ENCODE assay signal across 9 cellular contexts in the genomic region with DNA sequence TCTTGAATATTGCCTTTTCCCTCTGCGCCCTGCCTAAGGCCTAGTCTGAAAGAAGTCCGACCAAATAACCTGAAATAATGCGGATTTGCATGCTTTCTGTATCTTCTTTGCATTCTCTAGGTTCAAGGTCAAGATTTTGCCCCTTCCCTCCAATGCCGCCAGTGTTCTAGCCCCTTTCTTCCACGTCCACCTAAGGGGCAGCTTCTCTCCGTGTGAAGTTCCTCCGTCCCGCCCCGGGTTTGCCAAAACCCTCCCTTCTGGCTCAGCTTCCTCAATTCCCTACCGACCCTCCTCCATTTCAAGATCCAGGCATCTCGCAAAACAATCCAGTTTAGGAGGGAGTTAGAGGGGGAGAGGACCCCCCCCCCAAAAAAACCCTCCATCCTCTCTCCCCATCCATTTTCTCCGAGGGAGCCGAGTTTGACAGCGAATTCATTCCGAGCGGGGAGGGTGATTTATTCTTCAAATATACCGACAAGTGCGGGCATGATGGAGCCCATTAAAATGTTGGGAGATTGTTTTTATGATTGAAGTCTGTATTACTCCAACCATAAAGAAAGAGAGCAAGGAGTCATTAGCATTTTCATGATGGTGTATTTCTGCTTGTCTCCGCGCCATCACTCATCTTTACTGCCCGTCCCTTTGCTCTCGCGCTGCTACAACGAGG. TPM values are rescaled to one million over a fixed set of nuclear protein-coding genes. Genes with fewer than 3 reads are reported as not detected.
A peak's percentile ranks its signal among the peaks of the same experiment; 100 is the strongest.
DNase-seq lines count a peak whose midpoint lies in the region; TF ChIP-seq lines count a peak whose summit lies in the region.
"Had no signal": no experiment of that assay in that cellular context is flagged by ENCODE, and none has a peak within 500 bp of the region (broad histone marks: within the 10 kb centered on the region; RNA-seq: fewer than 3 reads in every experiment).

No MANE protein-coding gene starts in this region.

- TF ChIP-seq POLR2A in spleen (IDR thresholded peaks at IDR 0.05) = no peak

- peak overlapping the region; percentile 64 for H3K4me3 ChIP-seq in iPS-20b (ENCODE audit: low read length)
- H3K4me3 ChIP-seq in spleen = peak overlapping the region in 5 of 8 donors; percentile 25 to 63 (median 30)

- peaks cover 82% of the 10 kb centered on the region for H3K27me3 Mint-ChIP-seq in activated naive CD8-positive, alpha-beta T cell treated with anti-CD3 and anti-CD28 coated beads for 36 hours

- no peak for TF ChIP-seq CTCF in spleen (IDR thresholded peaks at IDR 0.05 in 8 of 11, conservative IDR thresholded peaks at IDR 0.05 in 3 of 11)

- peaks cover 19% of the 10 kb centered on the region; the same call in 1 of the 2 replicates for H3K4me1 ChIP-seq in iPS-20b (ENCODE audit: insufficient read depth, low read length)
- peaks cover 11 to 30% (median 27%) of the 10 kb centered on the region in 6 donors for H3K4me1 ChIP-seq in spleen

- intact Hi-C loops in spleen (cut with DNase I; ENCODE audit: low total_unique reads) = no loop called here

- H3K27me3 ChIP-seq in iPS-20b (ENCODE audit: insufficient read depth, low read length) = peaks cover 84% of the 10 kb centered on the region
- peaks cover 3 to 100% (median 71%) of the 10 kb centered on the region in 7 donors for H3K27me3 ChIP-seq in spleen (replicated peaks in 1 of 7)

- H3K27ac Mint-ChIP-seq in activated naive CD8-positive, alpha-beta T cell treated with anti-CD3 and anti-CD28 coated beads for 36 hours = no peak overlapping the region

- H3K36me3 ChIP-seq in iPS-20b (ENCODE audit: insufficient read depth, low read depth, low read length) (no peaks in the 10 kb centered on the region), spleen (no peaks in the 10 kb centered on the region)

- H3K27ac ChIP-seq in iPS-20b (ENCODE audit: low read length) (no peak overlapping the region), spleen (no peak overlapping the region)

- peak overlapping the region; percentile 65; the same call in 1 of the 2 replicates for H3K9ac ChIP-seq in iPS-20b (ENCODE audit: low read depth, low read length)

- H3K9me3 ChIP-seq in iPS-20b (ENCODE audit: insufficient read depth, low read depth, low read length) = no peaks in the 10 kb centered on the region
- no peaks in the 10 kb centered on the region for H3K9me3 ChIP-seq in spleen

- peaks cover 28% of the 10 kb centered on the region for H3K4me1 Mint-ChIP-seq in activated naive CD8-positive, alpha-beta T cell treated with anti-CD3 and anti-CD28 coated beads for 36 hours

- H3K4me3 Mint-ChIP-seq in activated naive CD8-positive, alpha-beta T cell treated with anti-CD3 and anti-CD28 coated beads for 36 hours = peak overlapping the region; percentile 35

- DNase-seq in DMS153 treated with DMSO at 0.1 percent for 48 hours (lab: John Stamatoyannopoulos, UW; ENCODE audit: unreplicated experiment) (peak; percentile 14), DMS153 (lab: John Stamatoyannopoulos, UW) (no peak), spleen (no peak), NAMALWA (ENCODE audit: low spot score) (no peak), HuH-7 (ENCODE audit: low spot score) (no peak), anterior cingulate cortex (lab: John Stamatoyannopoulos, UW) (no peak)
- no peak for DNase-seq in activated naive CD8-positive, alpha-beta T cell treated with anti-CD3 and anti-CD28 coated beads for 36 hours

- WGBS in spleen, 5 donors = 10 to 16% (median 13%) methylated on average over 24 of the region's 24 CpGs

- H3K36me3 Mint-ChIP-seq in activated naive CD8-positive, alpha-beta T cell treated with anti-CD3 and anti-CD28 coated beads for 36 hours = no peaks in the 10 kb centered on the region

- no peaks in the 10 kb centered on the region for H3K9me3 Mint-ChIP-seq in activated naive CD8-positive, alpha-beta T cell treated with anti-CD3 and anti-CD28 coated beads for 36 hours

RNA-seq across cellular contexts. Expression of gene ATP5MC2, which starts 20.9 kb away (rescaled TPM):
- total RNA-seq in activated naive CD8-positive, alpha-beta T cell treated with anti-CD3 and anti-CD28 coated beads for 36 hours = 100 to 1,000 TPM; 274 to 286 TPM
- 100 to 1,000 TPM; 231 to 323 (median 282) TPM for total RNA-seq in spleen
- 100 to 1,000 TPM; 467 to 526 (median 515) TPM for polyA plus RNA-seq in spleen

RNA-seq across cellular contexts. Expression of gene CALCOCO1, which starts 30.5 kb away (rescaled TPM):
- 1 to 10 TPM; 8.8 to 9.6 TPM for total RNA-seq in activated naive CD8-positive, alpha-beta T cell treated with anti-CD3 and anti-CD28 coated beads for 36 hours
- 100 to 1,000 TPM in 6 of 7 donors, 10 to 100 TPM in 1; 93.5 to 186 (median 134) TPM for total RNA-seq in spleen
- 10 to 100 TPM; 31.0 to 55.6 (median 37.2) TPM for polyA plus RNA-seq in spleen

RNA-seq across cellular contexts. Expression of gene CISTR, which starts 55.0 kb away (rescaled TPM):
- not detected for total RNA-seq in activated naive CD8-positive, alpha-beta T cell treated with anti-CD3 and anti-CD28 coated beads for 36 hours
- not detected for total RNA-seq in spleen
- polyA plus RNA-seq in spleen = under 1 TPM in 1 of 3 donors, not detected in 2; 0.20 TPM
- total RNA-seq: M059J had no signal

Comparison
In these comparisons a context has a peak if more than half of its experiments do, and no peak if none do; other contexts are left out.
1. RNA of gene CALCOCO1, which starts 30.5 kb away (total RNA-seq): 93.5 to 186 TPM in spleen; 8.8 to 9.6 TPM in activated naive CD8-positive, alpha-beta T cell treated with anti-CD3 and anti-CD28 coated beads for 36 hours; every median in the first group is over 4 times any median in the second.